In the genomic region with DNA sequence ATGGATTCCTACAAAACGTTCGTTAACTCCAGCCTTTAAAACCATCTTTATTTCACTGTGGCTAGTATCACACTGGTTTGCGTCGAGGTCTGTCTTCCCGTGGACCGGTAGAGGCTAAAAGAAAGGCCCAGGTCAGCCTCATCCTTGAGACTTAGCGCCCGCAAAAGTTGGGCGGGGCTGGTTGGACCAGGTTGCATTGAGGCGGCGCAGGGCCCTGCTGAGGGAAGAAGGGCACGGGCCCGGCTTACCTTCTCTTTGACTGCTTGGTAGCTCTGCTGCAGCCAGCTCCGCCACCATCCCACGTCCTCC, we compare ENCODE assay signal across 7 cellular contexts. TPM values are rescaled to one million over a fixed set of nuclear protein-coding genes. Genes with fewer than 3 reads are reported as not detected.
A peak's percentile ranks its signal among the peaks of the same experiment; 100 is the strongest.
DNase-seq lines count a peak whose midpoint lies in the region; ATAC-seq lines count a peak whose summit lies in the region.

No MANE protein-coding gene starts in this region.

- peak overlapping the region; percentile 41 to 64 for H3K18ac ChIP-seq in mesenchymal stem cell (ENCODE audit: low read depth in 1 of 2, low read length in 2 of 2)

- peak overlapping the region; percentile 88 for H4K8ac ChIP-seq in mesenchymal stem cell (ENCODE audit: low read length)

- DNase-seq in SJSA1 (ENCODE audit: low read depth in 1 of 2, low spot score in 2 of 2) (peak in 1 of 2 experiments; percentile 48), mesenchymal stem cell (no peak), DMS153 treated with DMSO at 0.1 percent for 48 hours (lab: John Stamatoyannopoulos, UW; ENCODE audit: unreplicated experiment) (no peak)

- no peak overlapping the region for H2BK15ac ChIP-seq in mesenchymal stem cell (ENCODE audit: low read depth, poor library complexity, severe bottlenecking)

- peak overlapping the region; percentile 78 for H3K4me2 ChIP-seq in mesenchymal stem cell (ENCODE audit: low read length, poor library complexity, severe bottlenecking)

- H3K27ac ChIP-seq in SJSA1: peak overlapping the region; percentile 78
- peak overlapping the region; percentile 95 for H3K27ac ChIP-seq in cingulate gyrus (ENCODE audit: low read depth, low read length)
- peak overlapping the region; percentile 78 for H3K27ac ChIP-seq in mesenchymal stem cell (ENCODE audit: low read length, poor library complexity, severe bottlenecking)
- peak overlapping the region; percentile 87 for H3K27ac ChIP-seq in temporal lobe (ENCODE audit: low read depth, low read length)

- H2BK12ac ChIP-seq in mesenchymal stem cell (ENCODE audit: low read length in 2 of 2): no peak overlapping the region

- no peak overlapping the region for H2BK5ac ChIP-seq in mesenchymal stem cell (ENCODE audit: low read depth, low read length, poor library complexity, severe bottlenecking)

- H2AK5ac ChIP-seq in mesenchymal stem cell (ENCODE audit: low read length, severe bottlenecking): no peak overlapping the region

- peaks cover 44% of the 10 kb centered on the region for H3K36me3 ChIP-seq in SJSA1
- peaks cover 18 to 34% of the 10 kb centered on the region in 2 experiments for H3K36me3 ChIP-seq in mesenchymal stem cell (ENCODE audit: control insufficient read depth in 1 of 2, insufficient read depth in 2 of 2, low read depth in 1 of 2, low read length in 2 of 2)

- H4K91ac ChIP-seq in mesenchymal stem cell (ENCODE audit: low read length): peak overlapping the region; percentile 80

- H3K23ac ChIP-seq in mesenchymal stem cell (ENCODE audit: low read length in 2 of 2): no peak overlapping the region

- peaks cover 25% of the 10 kb centered on the region for H3K79me1 ChIP-seq in mesenchymal stem cell (replicated peaks; ENCODE audit: low read length, poor library complexity, severe bottlenecking)

- H3K9ac ChIP-seq in mesenchymal stem cell (ENCODE audit: low read length): peak overlapping the region; percentile 99

- H2BK120ac ChIP-seq in mesenchymal stem cell (ENCODE audit: low read depth, low read length): no peak overlapping the region

- ATAC-seq in GM18867 (IDR thresholded peaks at IDR 0.05; ENCODE audit: unreplicated experiment): peak; percentile 13
- ATAC-seq in HG02759 (IDR thresholded peaks at IDR 0.05; ENCODE audit: unreplicated experiment): peak; percentile 29

- 5% methylated on average over 13 of the region's 15 CpGs for WGBS in mesenchymal stem cell

- H3K4me1 ChIP-seq in SJSA1 (replicated peaks) (peaks cover 16% of the 10 kb centered on the region), mesenchymal stem cell (ENCODE audit: control insufficient read depth, insufficient read depth, low read depth, low read length) (peaks cover 9% of the 10 kb centered on the region)

- H3K9me3 ChIP-seq in SJSA1 (replicated peaks) (no peaks in the 10 kb centered on the region), mesenchymal stem cell (ENCODE audit: control insufficient read depth, low read length) (no peaks in the 10 kb centered on the region)

- peak overlapping the region in 1 of 2 experiments; percentile 58 for H3K4ac ChIP-seq in mesenchymal stem cell (ENCODE audit: low read depth in 1 of 2, low read length in 2 of 2)

- H3K27me3 ChIP-seq in SJSA1 (replicated peaks) (no peaks in the 10 kb centered on the region), mesenchymal stem cell (ENCODE audit: control insufficient read depth in 1 of 2, insufficient read depth in 1 of 2, low read length in 2 of 2) (no peaks in the 10 kb centered on the region)

- H3K4me3 ChIP-seq in SJSA1 (peak overlapping the region; percentile 74), mesenchymal stem cell (ENCODE audit: insufficient read depth in 1 of 2, low read depth in 1 of 2, low read length in 2 of 2) (peak overlapping the region; percentile 80 to 92)

- no peak overlapping the region for H3K14ac ChIP-seq in mesenchymal stem cell (ENCODE audit: low read length in 2 of 2)

- H2AFZ ChIP-seq in mesenchymal stem cell (ENCODE audit: low read depth, low read length): peak overlapping the region; percentile 56

RNA-seq across cellular contexts. Expression of a gene that starts 0.5 kb away (rescaled TPM):
- 55.5 and 71.1 TPM in 2 replicates for total RNA-seq in SJSA1 (2014; rRNA removed; shearing (Covaris generic))
- 35.1 TPM for polyA plus RNA-seq in mesenchymal stem cell (2013, experiment 1 of 2)
- 33.7 TPM for polyA plus RNA-seq in mesenchymal stem cell (2013, experiment 2 of 2)
- total RNA-seq in temporal lobe: 55.6 TPM

RNA-seq across cellular contexts. Expression of a gene that starts 31.4 kb away (rescaled TPM):
- not detected in 2 replicates for total RNA-seq in SJSA1 (2014; rRNA removed; shearing (Covaris generic))
- 0.86 TPM for polyA plus RNA-seq in mesenchymal stem cell (2013, experiment 1 of 2)
- 0.52 TPM for polyA plus RNA-seq in mesenchymal stem cell (2013, experiment 2 of 2)
- not detected for total RNA-seq in temporal lobe

RNA-seq across cellular contexts. Expression of a gene that starts 31.5 kb away (rescaled TPM):
- 0.28 and 0.74 TPM in 2 replicates for total RNA-seq in SJSA1 (2014; rRNA removed; shearing (Covaris generic))
- polyA plus RNA-seq in mesenchymal stem cell (2013, experiment 1 of 2): 3.5 TPM
- polyA plus RNA-seq in mesenchymal stem cell (2013, experiment 2 of 2): 2.7 TPM
- 2.2 TPM for total RNA-seq in temporal lobe

RNA-seq across cellular contexts. Expression of a gene that starts 57.8 kb away (rescaled TPM):
- 53.7 and 67.1 TPM in 2 replicates for total RNA-seq in SJSA1 (2014; rRNA removed; shearing (Covaris generic))
- 391 TPM for polyA plus RNA-seq in mesenchymal stem cell (2013, experiment 1 of 2)
- polyA plus RNA-seq in mesenchymal stem cell (2013, experiment 2 of 2): 395 TPM
- 355 TPM for total RNA-seq in temporal lobe
